In genomic region chr15:82093774-82094211, GRCh38 we compare ENCODE assay signal across 14 cellular contexts. TPM values are rescaled to one million over a fixed set of nuclear protein-coding genes. Genes with fewer than 3 reads are reported as not detected.
DNase-seq lines count a peak whose midpoint lies in the region; ATAC-seq and TF ChIP-seq lines count a peak whose summit lies in the region.
"Had no signal": no experiment of that assay in that cellular context is flagged by ENCODE, and none has a peak within 500 bp of the region (broad histone marks: within the 10 kb centered on the region; RNA-seq: fewer than 3 reads in every experiment).

No MANE protein-coding gene starts in this region.

- H3K27me3 ChIP-seq in foreskin keratinocyte, result peaks cover 3% of the 10 kb centered on the region
- H3K27me3 ChIP-seq: BLaER1 treated with 17β-estradiol and CSF1 and Interleukin-3, amounts not matched to agents 10 nM and 100 nM had no signal

- in situ Hi-C loops in ACHN (cut with HindIII; ENCODE audit: low pct_ligation_motif_present, low pct_unique_long_range_greater_than_20kb, low sequenced_read_pairs), result no loop called here

- peak; percentile 50 for DNase-seq in ACHN
- peak; percentile 77 for DNase-seq in HT-29 (ENCODE audit: low spot score)
- DNase-seq in UCSD-AML1 (lab: John Stamatoyannopoulos, UW; ENCODE audit: unreplicated experiment), result peak; percentile 34
- peak; percentile 74 to 85 for DNase-seq in foreskin keratinocyte
- no peak for DNase-seq in NCI-H82 (lab: John Stamatoyannopoulos, UW)
- no peak for DNase-seq in NCI-H2171 (lab: John Stamatoyannopoulos, UW)
- DNase-seq in SK-N-DZ (ENCODE audit: low spot score), result no peak
- DNase-seq in NCI-H2029 treated with DMSO at 0.1 percent for 48 hours (lab: John Stamatoyannopoulos, UW), result no peak
- DNase-seq: activated CD4-positive, alpha-beta T cell treated with anti-CD3 and anti-CD28 coated beads for 48 hours; activated naive CD4-positive, alpha-beta T cell; NCI-H2107; stimulated activated CD4-positive, alpha-beta T cell treated with anti-CD3 and anti-CD28 coated beads, Interleukin-2, amount 100 ng/mL, for 48 hours had no signal

- H3K4me1 ChIP-seq in foreskin keratinocyte, result peaks cover 4% of the 10 kb centered on the region
- H3K4me1 ChIP-seq: BLaER1 treated with 17β-estradiol and CSF1 and Interleukin-3, amounts not matched to agents 10 nM and 100 nM had no signal

- no peak overlapping the region for H3K27ac ChIP-seq in foreskin keratinocyte
- H3K27ac ChIP-seq: BLaER1 treated with 17β-estradiol and CSF1 and Interleukin-3, amounts not matched to agents 10 nM and 100 nM; thoracic aorta had no signal

- peak; percentile 99 for ATAC-seq in foreskin keratinocyte

- TF ChIP-seq CTCF in foreskin keratinocyte (conservative IDR thresholded peaks at IDR 0.05), result no peak

RNA-seq across cellular contexts. Expression of gene MEX3B, which starts 48.0 kb away (rescaled TPM):
- total RNA-seq in HT-29 (2014; rRNA removed; shearing (Covaris generic)), result 0.92 and 1.7 TPM in 2 replicates
- total RNA-seq in foreskin keratinocyte, result 1.0 and 1.3 TPM in 2 replicates
- 0.39 and 0.51 TPM in 2 replicates for polyA plus RNA-seq in foreskin keratinocyte
- 31.4 and 38.2 TPM in 2 replicates for polyA plus RNA-seq in SK-N-DZ (2014; cell fraction: cytosol; rRNA removed)
- polyA plus RNA-seq in SK-N-DZ (2014; cell fraction: nucleus; rRNA removed), result 45.2 and 50.3 TPM in 2 replicates

Comparison
In these comparisons a context has a peak if more than half of its experiments do, and no peak if none do; other contexts are left out.
1. DNase-seq: peak in ACHN (single experiment), HT-29 (single experiment), UCSD-AML1 (single experiment) and foreskin keratinocyte (2 of 2); none in NCI-H82 (single experiment), NCI-H2171 (single experiment), SK-N-DZ (single experiment) and NCI-H2029 treated with DMSO at 0.1 percent for 48 hours (single experiment).